ENCODE assay signal across 8 cellular contexts in genomic region chr2:101205521-101205998, GRCh38. TPM values are rescaled to one million over a fixed set of nuclear protein-coding genes. Genes with fewer than 3 reads are reported as not detected.
A peak's percentile ranks its signal among the peaks of the same experiment; 100 is the strongest.
DNase-seq lines count a peak whose midpoint lies in the region; ATAC-seq lines count a peak whose summit lies in the region.

No MANE protein-coding gene starts in this region.

- in situ Hi-C loops in G401 (cut with HindIII; ENCODE audit: low sequenced_read_pairs): loop anchor here (25.0 kb wide), 1 partner anchor 168 kb away; no protein-coding TSS in a partner anchor

- DNase-seq in G401 (ENCODE audit: low spot score) (peak; percentile 76), Kasumi-1 (lab: John Stamatoyannopoulos, UW) (peak; percentile 83 to 90), RKO (ENCODE audit: low spot score) (peak; percentile 95), foreskin melanocyte (peak; percentile 81), nucleus accumbens (lab: John Stamatoyannopoulos, UW) (peak in 40 of 56 donors; percentile 1 to 71 (median 16)), NCI-H1048 (lab: John Stamatoyannopoulos, UW) (no peak)
- peak; percentile 69 for DNase-seq in activated effector memory CD4-positive, alpha-beta T cell treated with anti-CD3 and anti-CD28 coated beads, Interleukin-2, amount 50 U/mL, for 16 hours

- ATAC-seq in GM19324 (IDR thresholded peaks at IDR 0.05; ENCODE audit: low FRiP score, unreplicated experiment): no peak

RNA-seq across cellular contexts. Expression of gene CNOT11, which starts 47.1 kb away (rescaled TPM):
- 82.5 and 89.0 TPM in 2 replicates for total RNA-seq in G401 (2014; rRNA removed; shearing (Covaris generic))

RNA-seq across cellular contexts. Expression of gene TBC1D8, which starts 54.4 kb away (rescaled TPM):
- total RNA-seq in G401 (2014; rRNA removed; shearing (Covaris generic)): 2.3 and 5.8 TPM in 2 replicates
